ENCODE assay signal across 28 cellular contexts in genomic region chr6:33977606-33978438, GRCh38.
DNase-seq lines count a peak whose midpoint lies in the region; ATAC-seq and TF ChIP-seq lines count a peak whose summit lies in the region.
"Had no signal": no experiment of that assay in that cellular context is flagged by ENCODE, and none has a peak within 500 bp of the region (broad histone marks: within the 10 kb centered on the region; RNA-seq: fewer than 3 reads in every experiment).

No MANE protein-coding gene starts in this region.

- DNase-seq in AG20443 (ENCODE audit: low spot score) (peak; percentile 7), H7 (peak; percentile 37), coronary artery (ENCODE audit: low spot score) (peak; percentile 41), neural crest cell (ENCODE audit: low read depth, low spot score) (no peak), OCI-M2 (lab: John Stamatoyannopoulos, UW; ENCODE audit: unreplicated experiment) (no peak), pons (ENCODE audit: low spot score) (no peak), substantia nigra (lab: John Stamatoyannopoulos, UW) (no peak)
- DNase-seq: CD4-positive, CD25-positive, alpha-beta regulatory T cell; DMS 273 treated with DMSO at 0.1 percent for 48 hours; effector CD8-positive, alpha-beta T cell; erythroblast; foreskin fibroblast; heart right ventricle; KG1; naive thymus-derived CD4-positive, alpha-beta T cell; NCI-H1436; NCI-H2107; PC-9; right cardiac atrium; SHP77 treated with DMSO at 0.1 percent for 48 hours; stimulated activated CD4-positive, alpha-beta T cell treated with anti-CD3 and anti-CD28 coated beads, Interleukin-12 subunit alpha, Interleukin-12 subunit beta, amount 100 ng/mL, for 4 hours; stimulated activated naive CD8-positive, alpha-beta T cell treated with anti-CD3 and anti-CD28 coated beads, Interleukin-15, Interleukin-2, amounts not matched to agents 100 U/mL and 50 U/mL, for 24 hours had no signal

- H3K36me3 Mint-ChIP-seq in neural crest cell (ENCODE audit: low read depth): no peaks in the 10 kb centered on the region
- H3K36me3 Mint-ChIP-seq: activated naive CD4-positive, alpha-beta T cell treated with anti-CD3 and anti-CD28 coated beads, Interleukin-2, amount 50 U/mL, for 24 hours; CD4-positive, CD25-positive, alpha-beta regulatory T cell; mesothelial cell of epicardium had no signal

- ATAC-seq in HG02973 (IDR thresholded peaks at IDR 0.05; ENCODE audit: unreplicated experiment): no peak
- ATAC-seq: heart right ventricle; left lung; naive thymus-derived CD4-positive, alpha-beta T cell; right cardiac atrium; stimulated activated naive CD8-positive, alpha-beta T cell treated with anti-CD3 and anti-CD28 coated beads, Interleukin-15, Interleukin-2, amounts not matched to agents 100 U/mL and 50 U/mL, for 24 hours had no signal

- TF ChIP-seq CTCF in coronary artery (IDR thresholded peaks at IDR 0.05) (no peak), neural crest cell (conservative IDR thresholded peaks at IDR 0.05) (no peak)

- peak overlapping the region; percentile 35 for H3K27ac Mint-ChIP-seq in neural crest cell (ENCODE audit: unreplicated experiment)
- H3K27ac Mint-ChIP-seq: activated naive CD4-positive, alpha-beta T cell treated with anti-CD3 and anti-CD28 coated beads, Interleukin-2, amount 50 U/mL, for 24 hours; activated T-helper 1 cell treated with anti-CD3 and anti-CD28 coated beads, Interleukin-12 subunit alpha, Interleukin-12 subunit beta, Interleukin-2, Interleukin-4 antibody, amounts not matched to agents 30 ng/mL and 10 ng/mL and 1 ng/mL, durations not matched to agents 14 hours and 24 hours and 36 hours; mesothelial cell of epicardium had no signal

- H3K9me3 Mint-ChIP-seq in neural crest cell: no peaks in the 10 kb centered on the region
- H3K9me3 Mint-ChIP-seq: activated naive CD4-positive, alpha-beta T cell treated with anti-CD3 and anti-CD28 coated beads, Interleukin-2, amount 50 U/mL, for 24 hours; activated T-helper 1 cell treated with anti-CD3 and anti-CD28 coated beads, Interleukin-12 subunit alpha, Interleukin-12 subunit beta, Interleukin-2, Interleukin-4 antibody, amounts not matched to agents 30 ng/mL and 10 ng/mL and 1 ng/mL, durations not matched to agents 14 hours and 24 hours and 36 hours; mesothelial cell of epicardium had no signal

- H3K27me3 Mint-ChIP-seq in neural crest cell (ENCODE audit: low read depth): peaks cover 36% of the 10 kb centered on the region

- H3K4me3 ChIP-seq in H7 (ENCODE audit: insufficient read depth, low read depth, low read length) (no peak overlapping the region), coronary artery (no peak overlapping the region)
- H3K4me3 ChIP-seq: heart right ventricle, left lung, PC-9, tibial artery had no signal

- H3K4me1 Mint-ChIP-seq in neural crest cell: no peaks in the 10 kb centered on the region
- H3K4me1 Mint-ChIP-seq: mesothelial cell of epicardium had no signal

- no peaks in the 10 kb centered on the region for H3K36me3 ChIP-seq in H7 (replicated peaks; ENCODE audit: control insufficient read depth, insufficient read depth, low read length)
- H3K36me3 ChIP-seq: heart right ventricle, left lung, tibial artery had no signal

- H3K27ac ChIP-seq in coronary artery (no peak overlapping the region), substantia nigra (ENCODE audit: low read depth, low read length, poor library complexity, severe bottlenecking) (no peak overlapping the region)
- H3K27ac ChIP-seq: heart right ventricle, left lung, PC-9, tibial artery had no signal

- H3K27me3 ChIP-seq in H7 (ENCODE audit: control insufficient read depth, insufficient read depth, low read length): peaks cover 19% of the 10 kb centered on the region

- H3K4me3 Mint-ChIP-seq in neural crest cell: no peak overlapping the region
- H3K4me3 Mint-ChIP-seq: activated T-helper 1 cell treated with anti-CD3 and anti-CD28 coated beads, Interleukin-12 subunit alpha, Interleukin-12 subunit beta, Interleukin-2, Interleukin-4 antibody, amounts not matched to agents 30 ng/mL and 10 ng/mL and 1 ng/mL, durations not matched to agents 14 hours and 24 hours and 36 hours; CD4-positive, CD25-positive, alpha-beta regulatory T cell had no signal

Comparison
In these comparisons a context has a peak if more than half of its experiments do, and no peak if none do; other contexts are left out.
1. DNase-seq: peak in AG20443 (single experiment), H7 (single experiment) and coronary artery (single experiment); none in neural crest cell (single experiment), OCI-M2 (single experiment), pons (single experiment) and substantia nigra (0 of 49).